24 cellular contexts compared by ENCODE assay signal in genomic region chr5:42579320-42579719, GRCh38.
A peak's percentile ranks its signal among the peaks of the same experiment; 100 is the strongest.
DNase-seq lines count a peak whose midpoint lies in the region; ATAC-seq and TF ChIP-seq lines count a peak whose summit lies in the region.
"Had no signal": no experiment of that assay in that cellular context is flagged by ENCODE, and none has a peak within 500 bp of the region (broad histone marks: within the 10 kb centered on the region; RNA-seq: fewer than 3 reads in every experiment).

No MANE protein-coding gene starts in this region.

- H4K20me1 ChIP-seq in neural cell (ENCODE audit: insufficient read depth): no peaks in the 10 kb centered on the region

- intact Hi-C loops in activated CD4-positive, alpha-beta T cell treated with anti-CD3 and anti-CD28 coated beads for 36 hours (cut with DNase I, micrococcal nuclease): no loop called here
- intact Hi-C loops in stomach (cut with DNase I; ENCODE audit: low total_unique reads): no loop called here
- intact Hi-C loops in ovary (cut with DNase I): no loop called here

- ATAC-seq in GM21717 (IDR thresholded peaks at IDR 0.05; ENCODE audit: unreplicated experiment): no peak
- ATAC-seq in activated CD4-positive, alpha-beta T cell treated with anti-CD3 and anti-CD28 coated beads for 36 hours: no peak
- ATAC-seq: gastroesophageal sphincter, left lobe of liver had no signal

- no peaks in the 10 kb centered on the region for H3K27me3 ChIP-seq in neural cell (ENCODE audit: insufficient read depth, low read depth, low read length)
- H3K27me3 ChIP-seq in stomach: no peaks in the 10 kb centered on the region
- H3K27me3 ChIP-seq in ovary: no peaks in the 10 kb centered on the region
- H3K27me3 ChIP-seq: gastroesophageal sphincter, transverse colon had no signal

- H3K36me3 ChIP-seq in neural cell (ENCODE audit: insufficient read depth, low read length) (no peaks in the 10 kb centered on the region), stomach (no peaks in the 10 kb centered on the region), ovary (no peaks in the 10 kb centered on the region)
- H3K36me3 ChIP-seq: gastroesophageal sphincter, transverse colon, WERI-Rb-1 had no signal

- H3K4me3 ChIP-seq in epithelial cell of proximal tubule (ENCODE audit: low read depth, low read length) (no peak overlapping the region), neural cell (ENCODE audit: low read length) (no peak overlapping the region), stomach (no peak overlapping the region), ovary (no peak overlapping the region)
- H3K4me3 ChIP-seq: gastroesophageal sphincter, PC-9, transverse colon had no signal

- TF ChIP-seq CTCF in epithelial cell of proximal tubule (conservative IDR thresholded peaks at IDR 0.05; ENCODE audit: low read depth, low read length) (no peak), neural cell (IDR thresholded peaks at IDR 0.05; ENCODE audit: poor library complexity, severe bottlenecking) (no peak), stomach (IDR thresholded peaks at IDR 0.05) (no peak), ovary (IDR thresholded peaks at IDR 0.05) (no peak)

- no peaks in the 10 kb centered on the region for H3K4me1 Mint-ChIP-seq in activated CD4-positive, alpha-beta T cell treated with anti-CD3 and anti-CD28 coated beads for 36 hours
- H3K4me1 Mint-ChIP-seq: activated CD4-positive, alpha-beta T cell treated with anti-CD3 and anti-CD28 coated beads, Interleukin-2, amount 10 ng/mL, durations not matched to agents 24 days and 14 days had no signal

- peaks cover 0 to 12% (median 4%) of the 10 kb centered on the region in 4 donors for H3K4me1 ChIP-seq in stomach
- H3K4me1 ChIP-seq in ovary (ENCODE audit: insufficient read depth): peaks cover 1% of the 10 kb centered on the region

- peak overlapping the region; percentile 11 for H3K4me2 ChIP-seq in neural cell (ENCODE audit: low read length)
- H3K4me2 ChIP-seq: KMS-11, PC-9 had no signal

- POLR2A ChIA-PET in activated CD4-positive, alpha-beta T cell treated with anti-CD3 and anti-CD28 coated beads for 36 hours (lab: Charles Lee): no interaction called here

- H3K9ac ChIP-seq in neural cell (ENCODE audit: low read length): no peak overlapping the region
- H3K9ac ChIP-seq: KMS-11 had no signal

- H2AFZ ChIP-seq in neural cell (ENCODE audit: low read depth, low read length): no peak overlapping the region
- H2AFZ ChIP-seq: PC-9 had no signal

- DNase-seq in AG08395 (ENCODE audit: low spot score) (peak; percentile 4), NCI-H748 treated with DMSO at 0.1 percent for 48 hours (lab: John Stamatoyannopoulos, UW) (peak; percentile 38), epithelial cell of proximal tubule (ENCODE audit: low read depth) (peak; percentile 41), stomach (no peak), ovary (no peak)
- no peak for DNase-seq in activated CD4-positive, alpha-beta T cell treated with anti-CD3 and anti-CD28 coated beads for 36 hours
- DNase-seq: activated CD4-positive, alpha-beta T cell treated with anti-CD3 and anti-CD28 coated beads, Interleukin-2, amount 10 ng/mL, durations not matched to agents 24 days and 14 days; activated T-cell treated with anti-CD3 and anti-CD28 coated beads, Interleukin-2, amount 50 U/mL, for 24 hours; cerebellar nuclear complex; hippocampal formation; NCI-H510A; NK-92 treated with Interleukin-12 subunit alpha and Interleukin-12 subunit beta, amount 100 ng/mL, for 24 hours; PC-9; SIG-M5; stimulated activated CD4-positive, alpha-beta T cell treated with anti-CD3 and anti-CD28 coated beads, Interleukin-2, amount 100 ng/mL, for 24 hours; SW 1271; T-helper 9 cell; transverse colon; WERI-Rb-1 had no signal

- CTCF ChIA-PET in activated CD4-positive, alpha-beta T cell treated with anti-CD3 and anti-CD28 coated beads for 36 hours (lab: Charles Lee): interaction anchor here (1.0 to 3.8 kb wide), 3 partner anchors 12 to 188 kb away, joined by 3 to 11 read pairs (median 3); no protein-coding TSS in a partner anchor

- H3K9me3 ChIP-seq in neural cell (ENCODE audit: low read length) (no peaks in the 10 kb centered on the region), stomach (no peaks in the 10 kb centered on the region), ovary (no peaks in the 10 kb centered on the region)
- H3K9me3 ChIP-seq: gastroesophageal sphincter, transverse colon had no signal

- H3K36me3 Mint-ChIP-seq in activated CD4-positive, alpha-beta T cell treated with anti-CD3 and anti-CD28 coated beads for 36 hours (ENCODE audit: low read depth): no peaks in the 10 kb centered on the region

- H3K27me3 Mint-ChIP-seq in activated CD4-positive, alpha-beta T cell treated with anti-CD3 and anti-CD28 coated beads for 36 hours: peaks cover 10% of the 10 kb centered on the region
- H3K27me3 Mint-ChIP-seq: activated CD4-positive, alpha-beta T cell treated with anti-CD3 and anti-CD28 coated beads, Interleukin-2, amount 10 ng/mL, durations not matched to agents 24 days and 14 days had no signal

- H3K27ac ChIP-seq in neural cell (ENCODE audit: low read length) (no peak overlapping the region), stomach (no peak overlapping the region), ovary (no peak overlapping the region)
- H3K27ac ChIP-seq: gastroesophageal sphincter, KMS-11, PC-9, transverse colon, WERI-Rb-1 had no signal

- TF ChIP-seq EP300 in neural cell (conservative IDR thresholded peaks at IDR 0.05; ENCODE audit: poor library complexity, severe bottlenecking): peak; percentile 18
- TF ChIP-seq EP300 in stomach (IDR thresholded peaks at IDR 0.05): no peak
- no peak for TF ChIP-seq EP300 in ovary (IDR thresholded peaks at IDR 0.05)

- H3K4me3 Mint-ChIP-seq in activated CD4-positive, alpha-beta T cell treated with anti-CD3 and anti-CD28 coated beads for 36 hours: no peak overlapping the region
- H3K4me3 Mint-ChIP-seq: activated CD4-positive, alpha-beta T cell treated with anti-CD3 and anti-CD28 coated beads, Interleukin-2, amount 10 ng/mL, durations not matched to agents 24 days and 14 days; activated T-cell treated with anti-CD3 and anti-CD28 coated beads, Interleukin-2, amount 50 U/mL, for 24 hours had no signal

- no peaks in the 10 kb centered on the region for H3K79me2 ChIP-seq in neural cell (replicated peaks; ENCODE audit: insufficient read depth, low read length)

- no peak for TF ChIP-seq RAD21 in neural cell (conservative IDR thresholded peaks at IDR 0.05)

- TF ChIP-seq POLR2A in stomach (IDR thresholded peaks at IDR 0.05) (no peak), ovary (IDR thresholded peaks at IDR 0.05) (no peak)

- H3K9me3 Mint-ChIP-seq in activated CD4-positive, alpha-beta T cell treated with anti-CD3 and anti-CD28 coated beads for 36 hours (ENCODE audit: low read depth): no peaks in the 10 kb centered on the region
- H3K9me3 Mint-ChIP-seq: activated CD4-positive, alpha-beta T cell treated with anti-CD3 and anti-CD28 coated beads, Interleukin-2, amount 10 ng/mL, durations not matched to agents 24 days and 14 days; activated T-cell treated with anti-CD3 and anti-CD28 coated beads, Interleukin-2, amount 50 U/mL, for 24 hours had no signal

- WGBS in stomach, 5 donors: 24 to 50% (median 32%) methylated on average over 1 of the region's 1 CpG
- WGBS in ovary, 3 donors: 62 to 67% (median 67%) methylated on average over 1 of the region's 1 CpG

- no peaks in the 10 kb centered on the region for H3K9me2 ChIP-seq in neural cell (ENCODE audit: insufficient read depth, low read length)

- H3F3A ChIP-seq in neural cell (ENCODE audit: insufficient read depth, low read length, poor library complexity, severe bottlenecking): no peaks in the 10 kb centered on the region

- no peak overlapping the region for H3K27ac Mint-ChIP-seq in activated CD4-positive, alpha-beta T cell treated with anti-CD3 and anti-CD28 coated beads for 36 hours
- H3K27ac Mint-ChIP-seq: activated CD4-positive, alpha-beta T cell treated with anti-CD3 and anti-CD28 coated beads, Interleukin-2, amount 10 ng/mL, durations not matched to agents 24 days and 14 days; activated T-cell treated with anti-CD3 and anti-CD28 coated beads, Interleukin-2, amount 50 U/mL, for 24 hours had no signal

TF ChIP-seq in neural cell, 6 proteins besides CTCF, POLR2A, EP300 and RAD21:
- TF ChIP-seq REST (IDR thresholded peaks at IDR 0.05; ENCODE audit: borderline replicate concordance) (peak; percentile 21), POLR2AphosphoS5 (IDR thresholded peaks at IDR 0.05) (peak; percentile 71), EZH2 (IDR thresholded peaks at IDR 0.05; ENCODE audit: borderline replicate concordance, insufficient read depth, low read length, poor library complexity, severe bottlenecking) (no peak)

Comparison
In these comparisons a context has a peak if more than half of its experiments do, and no peak if none do; other contexts are left out.
1. DNase-seq: peak in AG08395 (single experiment), NCI-H748 treated with DMSO at 0.1 percent for 48 hours (single experiment) and epithelial cell of proximal tubule (single experiment); none in activated CD4-positive, alpha-beta T cell treated with anti-CD3 and anti-CD28 coated beads for 36 hours (single experiment), stomach (single experiment) and ovary (0 of 5).